ENCODE assay signal across 26 cellular contexts in genomic region chr17:74461646-74462045, GRCh38. TPM values are rescaled to one million over a fixed set of nuclear protein-coding genes. Genes with fewer than 3 reads are reported as not detected.
"Had no signal": no experiment of that assay in that cellular context is flagged by ENCODE, and none has a peak within 500 bp of the region (broad histone marks: within the 10 kb centered on the region; RNA-seq: fewer than 3 reads in every experiment).

No MANE protein-coding gene starts in this region.

- H3K27ac Mint-ChIP-seq: activated naive CD8-positive, alpha-beta T cell treated with anti-CD3 and anti-CD28 coated beads, Interleukin-2, amount 10 ng/mL, durations not matched to agents 7 days and 5 days; activated T-cell treated with anti-CD3 and anti-CD28 coated beads, Interleukin-2, amount 50 U/mL, for 24 hours; T-helper 1 cell treated with Interleukin-12 subunit alpha and Interleukin-12 subunit beta and Interleukin-4 antibody, amounts not matched to agents 30 μg/mL and 1 μg/mL, for 36 hours; WTC11 had no signal

- H3K27ac ChIP-seq: body of pancreas, RWPE1 had no signal

- H3K4me3 Mint-ChIP-seq: activated naive CD8-positive, alpha-beta T cell treated with anti-CD3 and anti-CD28 coated beads, Interleukin-2, amount 10 ng/mL, durations not matched to agents 7 days and 5 days; activated T-cell treated with anti-CD3 and anti-CD28 coated beads, Interleukin-2, amount 50 U/mL, for 24 hours; T-helper 1 cell treated with Interleukin-12 subunit alpha and Interleukin-12 subunit beta and Interleukin-4 antibody, amounts not matched to agents 30 μg/mL and 1 μg/mL, for 36 hours; WTC11 had no signal

- H3K9me3 Mint-ChIP-seq: activated naive CD8-positive, alpha-beta T cell treated with anti-CD3 and anti-CD28 coated beads, Interleukin-2, amount 10 ng/mL, durations not matched to agents 7 days and 5 days; activated T-cell treated with anti-CD3 and anti-CD28 coated beads, Interleukin-2, amount 50 U/mL, for 24 hours; T-helper 1 cell treated with Interleukin-12 subunit alpha and Interleukin-12 subunit beta and Interleukin-4 antibody, amounts not matched to agents 30 μg/mL and 1 μg/mL, for 36 hours; WTC11 had no signal

- ATAC-seq: body of pancreas, WTC11 had no signal

- H3K27me3 Mint-ChIP-seq: activated T-cell treated with anti-CD3 and anti-CD28 coated beads, Interleukin-2, amount 50 U/mL, for 24 hours had no signal

- H3K36me3 Mint-ChIP-seq: activated naive CD8-positive, alpha-beta T cell treated with anti-CD3 and anti-CD28 coated beads, Interleukin-2, amount 10 ng/mL, durations not matched to agents 7 days and 5 days; WTC11 had no signal

- H3K4me3 ChIP-seq: body of pancreas, Peyer's patch had no signal

- H3K36me3 ChIP-seq: Peyer's patch had no signal

- DNase-seq: activated CD4-positive, alpha-beta T cell treated with anti-CD3 and anti-CD28 coated beads for 48 hours; activated CD4-positive, alpha-beta T cell treated with anti-CD3 and anti-CD28 coated beads, Interleukin-2, amount 50 U/mL, for 4 hours; activated CD4-positive, CD25-positive, alpha-beta regulatory T cell treated with anti-CD3 and anti-CD28 coated beads, Interleukin-2, amount 50 U/mL, for 72 hours; activated effector memory CD4-positive, alpha-beta T cell treated with anti-CD3 and anti-CD28 coated beads, Interleukin-2, amount 50 U/mL, for 16 hours; activated naive CD4-positive, alpha-beta T cell treated with Interleukin-2 at 50 U/mL for 16 hours; activated naive CD8-positive, alpha-beta T cell treated with anti-CD3 and anti-CD28 coated beads, Interleukin-2, amount 10 ng/mL, durations not matched to agents 7 days and 5 days; activated T-cell treated with anti-CD3 and anti-CD28 coated beads, Interleukin-2, amount 50 U/mL, for 24 hours; body of pancreas; central memory CD4-positive, alpha-beta T cell; Karpas-422; MM.1S; NCI-H1105; NCI-H1436; NCI-H1694 treated with DMSO at 0.1 percent for 48 hours; NCI-H2029 treated with DMSO at 0.1 percent for 48 hours; NCI-H510A treated with DMSO at 0.1 percent for 48 hours; NCI-H69; Peyer's patch; SHP77 treated with DMSO at 0.1 percent for 48 hours; T-helper 9 cell had no signal

- H3K9me3 ChIP-seq: body of pancreas, Peyer's patch had no signal

- H3K27me3 ChIP-seq: body of pancreas, Peyer's patch had no signal

RNA-seq across cellular contexts. Expression of gene CD300A, which starts 4.8 kb away (rescaled TPM):
- total RNA-seq: bronchial epithelial cell, chondrocyte, SK-MEL-5 had no signal

RNA-seq across cellular contexts. Expression of gene GPRC5C, which starts 29.8 kb away (rescaled TPM):
- total RNA-seq: activated naive CD8-positive, alpha-beta T cell treated with anti-CD3 and anti-CD28 coated beads, Interleukin-2, amount 10 ng/mL, durations not matched to agents 7 days and 5 days had no signal
